ENCODE assay signal across 7 cellular contexts in genomic region chr20:50569864-50570836, GRCh38. TPM values are rescaled to one million over a fixed set of nuclear protein-coding genes. Genes with fewer than 3 reads are reported as not detected.
DNase-seq lines count a peak whose midpoint lies in the region; ATAC-seq, FAIRE-seq and TF ChIP-seq lines count a peak whose summit lies in the region.

No MANE protein-coding gene starts in this region.

- WGBS in K562 (ENCODE audit: insufficient coverage, low coverage, missing lambda C conversion rate), result 85% methylated on average over 14 of the region's 14 CpGs

- in situ Hi-C loops in K562 (cut with MboI), result loop anchor here (5.0 to 10.0 kb wide), 2 partner anchors 93 to 595 kb away; no protein-coding TSS in a partner anchor

- TF ChIP-seq CTCF in OCI-LY7 (conservative IDR thresholded peaks at IDR 0.05; ENCODE audit: low read length) (peak; percentile 62), K562 (IDR thresholded peaks at IDR 0.05 in 2 of 3, conservative IDR thresholded peaks at IDR 0.05 in 1 of 3; ENCODE audit: insufficient read depth in 2 of 3, low read depth in 1 of 3, low read length in 3 of 3) (peak; percentile 79 to 88 (median 83)), mesothelial cell of epicardium (IDR thresholded peaks at IDR 0.05; ENCODE audit: unreplicated experiment) (no peak), progenitor cell of endocrine pancreas (IDR thresholded peaks at IDR 0.05; ENCODE audit: unreplicated experiment) (no peak)

- TF ChIP-seq EP300 in K562 (IDR thresholded peaks at IDR 0.05; ENCODE audit: low read length), result peak; percentile 31; the same call in 1 of the 2 replicates

- TF ChIP-seq RAD21 in K562 (CRISPR knock-in tag; conservative IDR thresholded peaks at IDR 0.05 in 1 of 2, IDR thresholded peaks at IDR 0.05 in 1 of 2), result peak; percentile 74 to 91

- intact Hi-C loops in OCI-LY7 (cut with micrococcal nuclease; ENCODE audit: unreplicated experiment) (loop anchor here (2.0 kb wide), 1 partner anchor 65 kb away; no protein-coding TSS in a partner anchor), K562 (cut with micrococcal nuclease) (loop anchor here (1.0 to 5.0 kb wide), 4 partner anchors 57 to 383 kb away; no protein-coding TSS in a partner anchor)

- BruUV-seq in OCI-LY7 (replicated peaks; lab: Mats Ljungman, UMichigan), result no TSS peak
- no TSS peak for BruUV-seq in K562 (replicated peaks; lab: Mats Ljungman, UMichigan)

- ATAC-seq in HG02623 (IDR thresholded peaks at IDR 0.05; ENCODE audit: unreplicated experiment) (peak; percentile 59), K562 (peak; percentile 99)

- H3K27me3 ChIP-seq in K562 (ENCODE audit: control insufficient read depth in 2 of 2, insufficient read depth in 2 of 2, low read length in 2 of 2), result no peaks in the 10 kb centered on the region

- H3K4me3 Mint-ChIP-seq in mesothelial cell of epicardium (no peak overlapping the region), progenitor cell of endocrine pancreas (ENCODE audit: low read depth) (no peak overlapping the region)

- H3K36me3 ChIP-seq in OCI-LY7 (ENCODE audit: insufficient read depth, low read length) (peaks cover 11% of the 10 kb centered on the region; the same call in 1 of the 2 replicates), K562 (ENCODE audit: control insufficient read depth, insufficient read depth, low read length) (peaks cover 95% of the 10 kb centered on the region)

- CTCF ChIA-PET in OCI-LY7 (lab: Charles Lee; ENCODE audit: unreplicated experiment), result no interaction called here
- CTCF ChIA-PET in K562 (lab: Yijun Ruan, JAX; ENCODE audit: low intra/inter-chr PET ratio), result interaction anchor here (0.6 to 1.1 kb wide), 4 partner anchors 32 to 960 kb away, joined by 3 to 4 read pairs (median 3); no protein-coding TSS in a partner anchor

- no peaks in the 10 kb centered on the region for H3K9me3 Mint-ChIP-seq in mesothelial cell of epicardium
- no peaks in the 10 kb centered on the region for H3K9me3 Mint-ChIP-seq in progenitor cell of endocrine pancreas (ENCODE audit: low read depth)

- no peaks in the 10 kb centered on the region for H3K9me2 ChIP-seq in OCI-LY7 (ENCODE audit: insufficient read depth, low read length)

- no peaks in the 10 kb centered on the region for H3K9me3 ChIP-seq in OCI-LY7 (ENCODE audit: low read length)
- no peaks in the 10 kb centered on the region for H3K9me3 ChIP-seq in K562 (replicated peaks; ENCODE audit: control insufficient read depth, insufficient read depth, low read depth, low read length)

- no peaks in the 10 kb centered on the region for H3K9me1 ChIP-seq in K562 (ENCODE audit: control insufficient read depth, insufficient read depth, low read length)

- H3K36me3 Mint-ChIP-seq in mesothelial cell of epicardium (peaks cover 23% of the 10 kb centered on the region), progenitor cell of endocrine pancreas (ENCODE audit: insufficient read depth) (peaks cover 24% of the 10 kb centered on the region)

- FAIRE-seq in GM18507 (lab: Jason Lieb, UNC) (peak; percentile 75), K562 (lab: Jason Lieb, UNC) (peak; percentile 86)

- H3K4me2 ChIP-seq in OCI-LY7 (ENCODE audit: low read length), result no peak overlapping the region
- H3K4me2 ChIP-seq in K562 (ENCODE audit: insufficient read depth, low read length), result no peak overlapping the region

- H3K4me1 ChIP-seq in OCI-LY7 (ENCODE audit: insufficient read depth, low read length, poor library complexity, severe bottlenecking) (no peaks in the 10 kb centered on the region), K562 (replicated peaks in 1 of 2; ENCODE audit: control insufficient read depth in 2 of 2, insufficient read depth in 2 of 2, low read length in 2 of 2) (peaks cover 4 to 22% of the 10 kb centered on the region in 2 experiments)

- H3K4me3 ChIP-seq in OCI-LY7 (ENCODE audit: low read depth, low read length, poor library complexity, severe bottlenecking), result no peak overlapping the region
- H3K4me3 ChIP-seq in K562, result no peak overlapping the region

- H3K4me1 Mint-ChIP-seq in mesothelial cell of epicardium (peaks cover 30% of the 10 kb centered on the region), progenitor cell of endocrine pancreas (ENCODE audit: low read depth) (peaks cover 2% of the 10 kb centered on the region)

- no peak for TF ChIP-seq POLR2A in K562 (conservative IDR thresholded peaks at IDR 0.05)

- H4K20me1 ChIP-seq in OCI-LY7 (ENCODE audit: insufficient read depth, low read length), result no peaks in the 10 kb centered on the region
- H4K20me1 ChIP-seq in K562 (replicated peaks; ENCODE audit: control insufficient read depth, insufficient read depth, low read length), result no peaks in the 10 kb centered on the region

- H3K27ac ChIP-seq in OCI-LY7 (ENCODE audit: low read depth, low read length, poor library complexity, severe bottlenecking), result no peak overlapping the region
- peak overlapping the region; percentile 59; the same call in 2 of the 3 replicates for H3K27ac ChIP-seq in K562 (ENCODE audit: extremely low read depth, low read depth, low read length)

- H3K27ac Mint-ChIP-seq in mesothelial cell of epicardium (peak overlapping the region; percentile 32), progenitor cell of endocrine pancreas (no peak overlapping the region)

- POLR2A ChIA-PET in OCI-LY7 (lab: Charles Lee) (interaction anchor here (0.5 to 0.8 kb wide), 2 partner anchors 12 to 14 kb away, joined by 4 to 5 read pairs; no protein-coding TSS in a partner anchor), K562 (lab: Yijun Ruan, JAX) (interaction anchor here (0.6 to 1.3 kb wide), 10 partner anchors 11 to 515 kb away, joined by 3 to 4 read pairs (median 3); partner anchors contain the start of gene CEBPB)

- H3K27me3 Mint-ChIP-seq in mesothelial cell of epicardium (ENCODE audit: low read depth) (no peaks in the 10 kb centered on the region), progenitor cell of endocrine pancreas (no peaks in the 10 kb centered on the region)

- H2AFZ ChIP-seq in OCI-LY7 (ENCODE audit: low read length) (no peak overlapping the region), K562 (ENCODE audit: low read depth, low read length) (no peak overlapping the region)

- H3K79me2 ChIP-seq in OCI-LY7 (ENCODE audit: insufficient read depth, low read depth, low read length) (no peaks in the 10 kb centered on the region), K562 (ENCODE audit: control insufficient read depth, insufficient read depth, low read length) (peaks cover 42% of the 10 kb centered on the region)

- DNase-seq in GM18507 (ENCODE audit: extremely low spot score, insufficient read length, low read depth) (no peak), OCI-LY7 (ENCODE audit: low spot score) (peak; percentile 38), K562 (ENCODE audit: extremely low read depth in 1 of 4, low spot score in 3 of 4) (peak; percentile 35 to 75 (median 54)), mesothelial cell of epicardium (ENCODE audit: low spot score in 2 of 2, unreplicated experiment in 2 of 2) (no peak), progenitor cell of endocrine pancreas (ENCODE audit: low spot score, unreplicated experiment) (no peak), NCI-H1105 treated with DMSO at 0.1 percent for 48 hours (lab: John Stamatoyannopoulos, UW) (no peak)

- H3K9ac ChIP-seq in K562 (ENCODE audit: insufficient read depth in 1 of 2, low read depth in 2 of 2, low read length in 2 of 2), result peak overlapping the region in 1 of 2 experiments; percentile 82; a peak in 2 of 4 replicates

TF ChIP-seq in K562, 482 proteins besides CTCF, POLR2A, EP300 and RAD21 (continues in another document):
- peak in 1 of 2 experiments; percentile 45; a peak in 1 of 4 replicates for TF ChIP-seq RCOR1 (IDR thresholded peaks at IDR 0.05; ENCODE audit: borderline replicate concordance in 1 of 2, low read depth in 2 of 2, low read length in 2 of 2)
- TF ChIP-seq SMAD2 (IDR thresholded peaks at IDR 0.05; ENCODE audit: low read depth, low read length), result no peak
- no peak for TF ChIP-seq PHB (CRISPR knock-in tag; IDR thresholded peaks at IDR 0.05)
- TF ChIP-seq NR1H2 (CRISPR knock-in tag; IDR thresholded peaks at IDR 0.05), result no peak
- peak; percentile 63; the same call in 1 of the 2 replicates for TF ChIP-seq MECOM (CRISPR knock-in tag; IDR thresholded peaks at IDR 0.05)
- peak; percentile 60; the same call in 1 of the 2 replicates for TF ChIP-seq RB1 (IDR thresholded peaks at IDR 0.05; ENCODE audit: low read depth)
- TF ChIP-seq FOXK2 (conservative IDR thresholded peaks at IDR 0.05 in 1 of 2, IDR thresholded peaks at IDR 0.05 in 1 of 2; ENCODE audit: low read depth in 2 of 2), result peak; percentile 23 to 34; a peak in 1 of 4 replicates
- TF ChIP-seq ZBTB8A (IDR thresholded peaks at IDR 0.05; ENCODE audit: partially characterized antibody), result no peak

RNA-seq across cellular contexts. Expression of gene PTPN1, which starts 60.0 kb away (rescaled TPM):
- 21.6 and 25.1 TPM in 2 replicates for total RNA-seq in OCI-LY7 (2014; rRNA removed; shearing (Covaris generic))
- total RNA-seq in OCI-LY7 (2022) (17.1 and 22.0 TPM in 2 replicates), K562 (2014; rRNA removed) (56.4 and 69.8 TPM in 2 replicates), K562 (2014; rRNA removed; fragmentation: Illumina TruSeq; extraction: Trizol) (44.5 and 49.4 TPM in 2 replicates), K562 (2015; rRNA removed; fragmentation: Illumina TruSeq; extraction: Trizol) (58.5 and 58.9 TPM in 2 replicates), K562 (2021) (71.9 and 80.4 TPM in 2 replicates), mesothelial cell of epicardium (26.2 to 27.7 TPM (median 27.3 TPM) in 3 replicates), progenitor cell of endocrine pancreas (26.0 and 27.7 TPM in 2 replicates)
- 39.8 and 48.2 TPM in 2 replicates for total RNA-seq in K562 (2011; cell fraction: chromatin; rRNA removed; ENCODE audit: low replicate concordance)
- 25.1 and 26.7 TPM in 2 replicates for total RNA-seq in K562 (2011; cell fraction: nucleolus; rRNA removed)
- 44.3 and 59.5 TPM in 2 replicates for total RNA-seq in K562 (2011; cell fraction: nucleoplasm; rRNA removed)
- polyA plus RNA-seq in K562 (2011; rRNA removed) (31.5 and 53.1 TPM in 2 replicates), K562 (2014; fragmentation: Illumina TruSeq; extraction: Trizol) (85.3 and 88.7 TPM in 2 replicates), K562 (2014; fragmentation: Nextera tagmentation; extraction: Ambion mirVana) (10 to 100 TPM; 11.0 to 15.7 TPM), K562 (2014; rRNA removed) (52.5 and 54.0 TPM in 2 replicates)
- polyA plus RNA-seq in K562 (2011; cell fraction: cytosol; rRNA removed), result 38.3 and 62.4 TPM in 2 replicates
- polyA plus RNA-seq in K562 (2011; cell fraction: nucleus; rRNA removed), result 50.2 and 94.2 TPM in 2 replicates
- 56.3 and 67.9 TPM in 2 replicates for polyA plus RNA-seq in K562 (2012)
- 40.7 and 49.1 TPM in 2 replicates for polyA minus RNA-seq in K562 (2011; rRNA and poly(A)+ RNA removed)
- polyA minus RNA-seq in K562 (2011; cell fraction: cytosol; rRNA and poly(A)+ RNA removed), result 25.5 and 37.9 TPM in 2 replicates
- 13.3 and 26.4 TPM in 2 replicates for polyA minus RNA-seq in K562 (2011; cell fraction: nucleus; rRNA and poly(A)+ RNA removed)

Comparison
In these comparisons a context has a peak if more than half of its experiments do, and no peak if none do; other contexts are left out.
1. DNase-seq: peak in OCI-LY7 (single experiment) and K562 (4 of 4); none in GM18507 (single experiment), mesothelial cell of epicardium (0 of 2), progenitor cell of endocrine pancreas (single experiment) and NCI-H1105 treated with DMSO at 0.1 percent for 48 hours (single experiment).
2. CTCF ChIP-seq: peak in OCI-LY7 (single experiment) and K562 (3 of 3); none in mesothelial cell of epicardium (single experiment) and progenitor cell of endocrine pancreas (single experiment).